Comparison of ENCODE assay signal across 8 cellular contexts in genomic region chr15:63610209-63610841, GRCh38. TPM values are rescaled to one million over a fixed set of nuclear protein-coding genes. Genes with fewer than 3 reads are reported as not detected.
DNase-seq lines count a peak whose midpoint lies in the region; ATAC-seq and TF ChIP-seq lines count a peak whose summit lies in the region.

No MANE protein-coding gene starts in this region.

- peak; percentile 69 for TF ChIP-seq CTCF in lower lobe of right lung (IDR thresholded peaks at IDR 0.05)

- peak overlapping the region; percentile 56 for H3K27ac ChIP-seq in lower lobe of right lung

- H3K4me3 ChIP-seq in lower lobe of right lung = no peak overlapping the region

- no peaks in the 10 kb centered on the region for H3K9me3 ChIP-seq in lower lobe of right lung

- ATAC-seq in HG03280 (IDR thresholded peaks at IDR 0.05; ENCODE audit: unreplicated experiment) (peak; percentile 83), lower lobe of right lung (peak; percentile 86 to 87)

- no peaks in the 10 kb centered on the region for H3K27me3 ChIP-seq in lower lobe of right lung (ENCODE audit: low read depth)

- peaks cover 66% of the 10 kb centered on the region for H3K36me3 ChIP-seq in lower lobe of right lung

- DNase-seq in NK-92 treated with Interleukin-12 subunit alpha and Interleukin-12 subunit beta, amount 100 ng/mL, for 24 hours (lab: John Stamatoyannopoulos, UW) = peak; percentile 57
- DNase-seq in NK-92 (lab: John Stamatoyannopoulos, UW; ENCODE audit: unreplicated experiment) (no peak), NCI-H526 (lab: John Stamatoyannopoulos, UW) (peak; percentile 82 to 93), dermis blood vessel endothelial cell (peak; percentile 83), lower lobe of right lung (peak; percentile 60)
- DNase-seq in activated CD4-positive, alpha-beta T cell treated with anti-CD3 and anti-CD28 coated beads for 48 hours = peak; percentile 84
- DNase-seq in stimulated activated CD4-positive, alpha-beta T cell treated with anti-CD3 and anti-CD28 coated beads, Interleukin-4, amount 100 ng/mL, for 48 hours (ENCODE audit: low read depth in 2 of 2) = peak; percentile 56 to 66

- H3K4me1 ChIP-seq in lower lobe of right lung = peaks cover 32% of the 10 kb centered on the region

- intact Hi-C loops in lower lobe of right lung (cut with DNase I) = no loop called here

RNA-seq across cellular contexts. Expression of gene FBXL22, which starts 13.1 kb away (rescaled TPM):
- total RNA-seq in dermis blood vessel endothelial cell (0.09 TPM in 1 of 2 replicates, not detected in the other), lower lobe of right lung (1.4 TPM)
